In genomic region chr2:26735096-26735495, GRCh38 we compare ENCODE assay signal across 12 cellular contexts. TPM values are rescaled to one million over a fixed set of nuclear protein-coding genes. Genes with fewer than 3 reads are reported as not detected.
DNase-seq lines count a peak whose midpoint lies in the region; ATAC-seq and TF ChIP-seq lines count a peak whose summit lies in the region.
"Had no signal": no experiment of that assay in that cellular context is flagged by ENCODE, and none has a peak within 500 bp of the region (broad histone marks: within the 10 kb centered on the region; RNA-seq: fewer than 3 reads in every experiment).

No MANE protein-coding gene starts in this region.

- no peak overlapping the region for H3K27ac ChIP-seq in liver (ENCODE audit: low read depth in 1 of 2, low read length in 2 of 2)
- H3K27ac ChIP-seq: C4-2B had no signal

- peaks cover 3% of the 10 kb centered on the region for H3K27me3 Mint-ChIP-seq in Caco-2 (ENCODE audit: insufficient read depth, unreplicated experiment)

- 61% methylated on average over 5 of the region's 5 CpGs for WGBS in liver

- CTCF ChIA-PET in Caco-2 (lab: Charles Lee): no interaction called here

- ATAC-seq in HG02885 (IDR thresholded peaks at IDR 0.05; ENCODE audit: poor library complexity, unreplicated experiment): no peak

- intact Hi-C loops in Caco-2 (cut with micrococcal nuclease; ENCODE audit: unreplicated experiment): no loop called here

- POLR2A ChIA-PET in Caco-2 (lab: Charles Lee): no interaction called here

- no peaks in the 10 kb centered on the region for H3K36me3 ChIP-seq in MG63
- H3K36me3 ChIP-seq in liver (ENCODE audit: control insufficient read depth in 4 of 4, insufficient read depth in 3 of 4, low read depth in 1 of 4, low read length in 3 of 4): no peaks in the 10 kb centered on the region
- H3K36me3 ChIP-seq in Caco-2 (ENCODE audit: control insufficient read depth, insufficient read depth, low read length): no peaks in the 10 kb centered on the region
- H3K36me3 ChIP-seq: right lobe of liver had no signal

- BruUV-seq in Caco-2 (replicated peaks; lab: Mats Ljungman, UMichigan): no TSS peak

- DNase-seq in AG09309 (ENCODE audit: low read depth): peak; percentile 87
- DNase-seq in MG63: peak; percentile 72
- peak; percentile 90 for DNase-seq in dedifferentiated amniotic fluid mesenchymal stem cell (ENCODE audit: extremely low spot score)
- DNase-seq in NCI-H128 (lab: John Stamatoyannopoulos, UW; ENCODE audit: unreplicated experiment): no peak
- no peak for DNase-seq in nucleus accumbens (lab: John Stamatoyannopoulos, UW)
- no peak for DNase-seq in Caco-2
- DNase-seq: activated T-cell treated with anti-CD3 and anti-CD28 coated beads for 4 hours, NCI-H187, right lobe of liver had no signal

- H3K4me3 ChIP-seq in AG09309 (ENCODE audit: control insufficient read depth, low read depth, low read length) (no peak overlapping the region), MG63 (no peak overlapping the region), liver (ENCODE audit: low read depth in 1 of 3, low read length in 3 of 3) (no peak overlapping the region), Caco-2 (ENCODE audit: low read depth, low read length) (no peak overlapping the region)
- H3K4me3 ChIP-seq: right lobe of liver had no signal

- no peak overlapping the region for H3K27ac Mint-ChIP-seq in Caco-2 (ENCODE audit: unreplicated experiment)

- peaks cover 11 to 20% (median 18%) of the 10 kb centered on the region in 4 donors for H3K4me1 ChIP-seq in liver (ENCODE audit: control insufficient read depth in 4 of 4, insufficient read depth in 4 of 4, low read length in 3 of 4)
- H3K4me1 ChIP-seq in Caco-2: no peaks in the 10 kb centered on the region

- no peak for TF ChIP-seq RAD21 in liver (IDR thresholded peaks at IDR 0.05)

- no peaks in the 10 kb centered on the region for H3K9me3 Mint-ChIP-seq in Caco-2 (ENCODE audit: unreplicated experiment)

- H3K4me1 Mint-ChIP-seq in Caco-2 (ENCODE audit: low read depth, unreplicated experiment): no peaks in the 10 kb centered on the region

- H3K9me3 ChIP-seq in MG63 (no peaks in the 10 kb centered on the region), liver (ENCODE audit: control insufficient read depth in 4 of 4, low read length in 3 of 4) (no peaks in the 10 kb centered on the region), Caco-2 (no peaks in the 10 kb centered on the region)
- H3K9me3 ChIP-seq: right lobe of liver had no signal

- no peak overlapping the region for H3K4me3 Mint-ChIP-seq in Caco-2 (ENCODE audit: unreplicated experiment)

- TF ChIP-seq CTCF in AG09309 (IDR thresholded peaks at IDR 0.05; ENCODE audit: control insufficient read depth, insufficient read depth, low read depth, low read length, missing control alignments) (no peak), liver (IDR thresholded peaks at IDR 0.05; ENCODE audit: low read depth, low read length, missing input control) (no peak), Caco-2 (IDR thresholded peaks at IDR 0.05; ENCODE audit: insufficient read depth in 1 of 2, low read depth in 1 of 2, low read length in 1 of 2, severe bottlenecking in 1 of 2, unreplicated experiment in 1 of 2) (no peak)

- H3K27me3 ChIP-seq in MG63: no peaks in the 10 kb centered on the region
- H3K27me3 ChIP-seq in liver (ENCODE audit: control insufficient read depth in 4 of 4, insufficient read depth in 4 of 4, low read length in 3 of 4): no peaks in the 10 kb centered on the region
- no peaks in the 10 kb centered on the region for H3K27me3 ChIP-seq in Caco-2 (replicated peaks; ENCODE audit: control insufficient read depth, insufficient read depth, low read length)
- H3K27me3 ChIP-seq: right lobe of liver had no signal

- no peaks in the 10 kb centered on the region for H3K36me3 Mint-ChIP-seq in Caco-2 (ENCODE audit: insufficient read depth, unreplicated experiment)

- no peak overlapping the region for H3K9ac ChIP-seq in liver (ENCODE audit: low read depth in 1 of 2, low read length in 2 of 2)

TF ChIP-seq in liver, 16 proteins besides CTCF, POLR2A, EP300 and RAD21:
- TF ChIP-seq HNF4A (conservative IDR thresholded peaks at IDR 0.05) (no peak), RXRA (IDR thresholded peaks at IDR 0.05) (peak; percentile 38 to 62), SP1 (IDR thresholded peaks at IDR 0.05) (peak; percentile 43), ATF3 (IDR thresholded peaks at IDR 0.05) (no peak), MAX (IDR thresholded peaks at IDR 0.05) (no peak), HNF4G (IDR thresholded peaks at IDR 0.05) (no peak), TAF1 (conservative IDR thresholded peaks at IDR 0.05) (no peak), NR2F2 (IDR thresholded peaks at IDR 0.05) (peak; percentile 94), FOXA1 (IDR thresholded peaks at IDR 0.05) (no peak), YY1 (IDR thresholded peaks at IDR 0.05) (peak; percentile 35), GABPA (IDR thresholded peaks at IDR 0.05 in 1 of 2, conservative IDR thresholded peaks at IDR 0.05 in 1 of 2) (no peak)
- TF ChIP-seq, protein P1, sequence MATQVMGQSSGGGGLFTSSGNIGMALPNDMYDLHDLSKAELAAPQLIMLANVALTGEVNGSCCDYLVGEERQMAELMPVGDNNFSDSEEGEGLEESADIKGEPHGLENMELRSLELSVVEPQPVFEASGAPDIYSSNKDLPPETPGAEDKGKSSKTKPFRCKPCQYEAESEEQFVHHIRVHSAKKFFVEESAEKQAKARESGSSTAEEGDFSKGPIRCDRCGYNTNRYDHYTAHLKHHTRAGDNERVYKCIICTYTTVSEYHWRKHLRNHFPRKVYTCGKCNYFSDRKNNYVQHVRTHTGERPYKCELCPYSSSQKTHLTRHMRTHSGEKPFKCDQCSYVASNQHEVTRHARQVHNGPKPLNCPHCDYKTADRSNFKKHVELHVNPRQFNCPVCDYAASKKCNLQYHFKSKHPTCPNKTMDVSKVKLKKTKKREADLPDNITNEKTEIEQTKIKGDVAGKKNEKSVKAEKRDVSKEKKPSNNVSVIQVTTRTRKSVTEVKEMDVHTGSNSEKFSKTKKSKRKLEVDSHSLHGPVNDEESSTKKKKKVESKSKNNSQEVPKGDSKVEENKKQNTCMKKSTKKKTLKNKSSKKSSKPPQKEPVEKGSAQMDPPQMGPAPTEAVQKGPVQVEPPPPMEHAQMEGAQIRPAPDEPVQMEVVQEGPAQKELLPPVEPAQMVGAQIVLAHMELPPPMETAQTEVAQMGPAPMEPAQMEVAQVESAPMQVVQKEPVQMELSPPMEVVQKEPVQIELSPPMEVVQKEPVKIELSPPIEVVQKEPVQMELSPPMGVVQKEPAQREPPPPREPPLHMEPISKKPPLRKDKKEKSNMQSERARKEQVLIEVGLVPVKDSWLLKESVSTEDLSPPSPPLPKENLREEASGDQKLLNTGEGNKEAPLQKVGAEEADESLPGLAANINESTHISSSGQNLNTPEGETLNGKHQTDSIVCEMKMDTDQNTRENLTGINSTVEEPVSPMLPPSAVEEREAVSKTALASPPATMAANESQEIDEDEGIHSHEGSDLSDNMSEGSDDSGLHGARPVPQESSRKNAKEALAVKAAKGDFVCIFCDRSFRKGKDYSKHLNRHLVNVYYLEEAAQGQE (IDR thresholded peaks at IDR 0.05): no peak
TF ChIP-seq in liver: peak in this region for 4.

RNA-seq across cellular contexts. Expression of gene SLC35F6, which starts 29.0 kb away (rescaled TPM):
- 18.9 and 31.0 TPM in 2 replicates for total RNA-seq in MG63 (2014; rRNA removed; shearing (Covaris generic); ENCODE audit: low replicate concordance)
- total RNA-seq in liver: 10 to 100 TPM; 11.4 to 30.7 TPM
- 10 to 100 TPM; 18.3 to 19.8 TPM for polyA plus RNA-seq in liver
- 44.1 and 45.7 TPM in 2 replicates for total RNA-seq in Caco-2 (2022)

RNA-seq across cellular contexts. Expression of gene KCNK3, which starts 42.6 kb away (rescaled TPM):
- 0.69 TPM in 1 of 2 replicates, not detected in the other for total RNA-seq in MG63 (2014; rRNA removed; shearing (Covaris generic); ENCODE audit: low replicate concordance)
- 1 to 10 TPM in 1 of 2 donors, not detected in 1; 6.6 TPM for total RNA-seq in liver
- 1 to 10 TPM in 1 of 2 donors, under 1 TPM in 1; 0.78 to 2.6 TPM for polyA plus RNA-seq in liver
- 0.09 and 0.36 TPM in 2 replicates for total RNA-seq in Caco-2 (2022)

RNA-seq across cellular contexts. Expression of gene CENPA, which starts 50.8 kb away (rescaled TPM):
- 19.8 and 24.5 TPM in 2 replicates for total RNA-seq in MG63 (2014; rRNA removed; shearing (Covaris generic); ENCODE audit: low replicate concordance)
- 10 to 100 TPM in 1 of 2 donors, not detected in 1; 14.4 TPM for total RNA-seq in liver
- polyA plus RNA-seq in liver: 1 to 10 TPM in 1 of 2 donors, under 1 TPM in 1; 0.17 to 1.2 TPM
- 38.4 and 39.9 TPM in 2 replicates for total RNA-seq in Caco-2 (2022)

Comparison
In these comparisons a context has a peak if more than half of its experiments do, and no peak if none do; other contexts are left out.
1. DNase-seq: peak in AG09309 (single experiment), MG63 (single experiment) and dedifferentiated amniotic fluid mesenchymal stem cell (single experiment); none in NCI-H128 (single experiment), nucleus accumbens (0 of 56) and Caco-2 (0 of 2).